In the genomic region with DNA sequence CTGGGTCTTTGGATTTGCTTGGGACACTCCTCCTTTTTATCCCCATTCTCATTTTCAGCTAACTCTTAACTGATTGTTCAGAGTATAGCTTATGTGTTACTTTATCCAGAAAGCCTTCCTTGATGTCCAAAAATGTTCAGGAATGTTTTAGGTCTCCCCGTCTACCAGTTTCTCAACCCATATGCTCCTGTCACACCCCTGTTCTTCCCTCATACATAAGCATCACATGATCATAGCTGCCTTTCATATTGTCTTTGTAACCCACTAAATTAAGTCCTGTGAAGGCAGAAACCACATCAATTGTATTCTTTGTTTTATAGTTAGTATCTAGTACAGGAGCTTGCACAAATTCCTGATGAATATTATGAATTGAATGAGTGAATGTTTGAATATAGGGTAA, we compare ENCODE assay signal across 2 cellular contexts.
TF ChIP-seq lines count a peak whose summit lies in the region.

No MANE protein-coding gene starts in this region.

TF ChIP-seq in IMR-90, 13 proteins besides CTCF, POLR2A, EP300 and RAD21 (continued from another document):
- TF ChIP-seq MXI1 (IDR thresholded peaks at IDR 0.05; ENCODE audit: borderline replicate concordance, low read depth, low read length) = no peak
- TF ChIP-seq SMC3 (IDR thresholded peaks at IDR 0.05; ENCODE audit: low read depth, low read length) = no peak
- no peak for TF ChIP-seq CEBPB (IDR thresholded peaks at IDR 0.05; ENCODE audit: low read depth, low read length)
- TF ChIP-seq MAZ (IDR thresholded peaks at IDR 0.05; ENCODE audit: borderline replicate concordance, low read depth, low read length) = no peak
- TF ChIP-seq MAFK (IDR thresholded peaks at IDR 0.05; ENCODE audit: low read depth, low read length) = no peak
- no peak for TF ChIP-seq FOS (IDR thresholded peaks at IDR 0.05; ENCODE audit: low read depth, low read length)
- TF ChIP-seq NFE2L2 (IDR thresholded peaks at IDR 0.05; ENCODE audit: low read depth, low read length) = no peak
- TF ChIP-seq, protein P1, sequence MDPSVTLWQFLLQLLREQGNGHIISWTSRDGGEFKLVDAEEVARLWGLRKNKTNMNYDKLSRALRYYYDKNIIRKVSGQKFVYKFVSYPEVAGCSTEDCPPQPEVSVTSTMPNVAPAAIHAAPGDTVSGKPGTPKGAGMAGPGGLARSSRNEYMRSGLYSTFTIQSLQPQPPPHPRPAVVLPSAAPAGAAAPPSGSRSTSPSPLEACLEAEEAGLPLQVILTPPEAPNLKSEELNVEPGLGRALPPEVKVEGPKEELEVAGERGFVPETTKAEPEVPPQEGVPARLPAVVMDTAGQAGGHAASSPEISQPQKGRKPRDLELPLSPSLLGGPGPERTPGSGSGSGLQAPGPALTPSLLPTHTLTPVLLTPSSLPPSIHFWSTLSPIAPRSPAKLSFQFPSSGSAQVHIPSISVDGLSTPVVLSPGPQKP (IDR thresholded peaks at IDR 0.05; ENCODE audit: borderline replicate concordance, low read depth, low read length) = no peak

TF ChIP-seq in SK-N-SH treated with all-trans-retinoic acid at 6 μM for 48 hours, 23 proteins besides CTCF, POLR2A, EP300 and RAD21 (continued from another document):
- TF ChIP-seq, protein P2, sequence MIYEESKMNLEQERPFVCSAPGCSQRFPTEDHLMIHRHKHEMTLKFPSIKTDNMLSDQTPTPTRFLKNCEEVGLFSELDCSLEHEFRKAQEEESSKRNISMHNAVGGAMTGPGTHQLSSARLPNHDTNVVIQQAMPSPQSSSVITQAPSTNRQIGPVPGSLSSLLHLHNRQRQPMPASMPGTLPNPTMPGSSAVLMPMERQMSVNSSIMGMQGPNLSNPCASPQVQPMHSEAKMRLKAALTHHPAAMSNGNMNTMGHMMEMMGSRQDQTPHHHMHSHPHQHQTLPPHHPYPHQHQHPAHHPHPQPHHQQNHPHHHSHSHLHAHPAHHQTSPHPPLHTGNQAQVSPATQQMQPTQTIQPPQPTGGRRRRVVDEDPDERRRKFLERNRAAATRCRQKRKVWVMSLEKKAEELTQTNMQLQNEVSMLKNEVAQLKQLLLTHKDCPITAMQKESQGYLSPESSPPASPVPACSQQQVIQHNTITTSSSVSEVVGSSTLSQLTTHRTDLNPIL (CRISPR knock-in tag; IDR thresholded peaks at IDR 0.05; ENCODE audit: low read depth) = no peak
- TF ChIP-seq OSR1 (CRISPR knock-in tag; IDR thresholded peaks at IDR 0.05) = no peak
- TF ChIP-seq ARNTL (CRISPR knock-in tag; IDR thresholded peaks at IDR 0.05; ENCODE audit: borderline replicate concordance, low read depth) = no peak
- TF ChIP-seq PPARA (CRISPR knock-in tag; IDR thresholded peaks at IDR 0.05; ENCODE audit: borderline replicate concordance) = no peak
- no peak for TF ChIP-seq ZNF8 (CRISPR knock-in tag; IDR thresholded peaks at IDR 0.05)
- no peak for TF ChIP-seq RARB (CRISPR knock-in tag; IDR thresholded peaks at IDR 0.05)
- no peak for TF ChIP-seq ISL1 (CRISPR knock-in tag; IDR thresholded peaks at IDR 0.05)
- no peak for TF ChIP-seq TCF4 (CRISPR knock-in tag; IDR thresholded peaks at IDR 0.05; ENCODE audit: borderline replicate concordance)
- no peak for TF ChIP-seq ZNF70 (CRISPR knock-in tag; IDR thresholded peaks at IDR 0.05)
- no peak for TF ChIP-seq BACH2 (CRISPR knock-in tag; IDR thresholded peaks at IDR 0.05; ENCODE audit: borderline replicate concordance)
- no peak for TF ChIP-seq ESRRG (CRISPR knock-in tag; IDR thresholded peaks at IDR 0.05)
- TF ChIP-seq, protein P3, sequence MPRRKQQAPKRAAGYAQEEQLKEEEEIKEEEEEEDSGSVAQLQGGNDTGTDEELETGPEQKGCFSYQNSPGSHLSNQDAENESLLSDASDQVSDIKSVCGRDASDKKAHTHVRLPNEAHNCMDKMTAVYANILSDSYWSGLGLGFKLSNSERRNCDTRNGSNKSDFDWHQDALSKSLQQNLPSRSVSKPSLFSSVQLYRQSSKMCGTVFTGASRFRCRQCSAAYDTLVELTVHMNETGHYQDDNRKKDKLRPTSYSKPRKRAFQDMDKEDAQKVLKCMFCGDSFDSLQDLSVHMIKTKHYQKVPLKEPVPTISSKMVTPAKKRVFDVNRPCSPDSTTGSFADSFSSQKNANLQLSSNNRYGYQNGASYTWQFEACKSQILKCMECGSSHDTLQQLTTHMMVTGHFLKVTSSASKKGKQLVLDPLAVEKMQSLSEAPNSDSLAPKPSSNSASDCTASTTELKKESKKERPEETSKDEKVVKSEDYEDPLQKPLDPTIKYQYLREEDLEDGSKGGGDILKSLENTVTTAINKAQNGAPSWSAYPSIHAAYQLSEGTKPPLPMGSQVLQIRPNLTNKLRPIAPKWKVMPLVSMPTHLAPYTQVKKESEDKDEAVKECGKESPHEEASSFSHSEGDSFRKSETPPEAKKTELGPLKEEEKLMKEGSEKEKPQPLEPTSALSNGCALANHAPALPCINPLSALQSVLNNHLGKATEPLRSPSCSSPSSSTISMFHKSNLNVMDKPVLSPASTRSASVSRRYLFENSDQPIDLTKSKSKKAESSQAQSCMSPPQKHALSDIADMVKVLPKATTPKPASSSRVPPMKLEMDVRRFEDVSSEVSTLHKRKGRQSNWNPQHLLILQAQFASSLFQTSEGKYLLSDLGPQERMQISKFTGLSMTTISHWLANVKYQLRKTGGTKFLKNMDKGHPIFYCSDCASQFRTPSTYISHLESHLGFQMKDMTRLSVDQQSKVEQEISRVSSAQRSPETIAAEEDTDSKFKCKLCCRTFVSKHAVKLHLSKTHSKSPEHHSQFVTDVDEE (CRISPR knock-in tag; IDR thresholded peaks at IDR 0.05) = no peak
- TF ChIP-seq, protein P4, sequence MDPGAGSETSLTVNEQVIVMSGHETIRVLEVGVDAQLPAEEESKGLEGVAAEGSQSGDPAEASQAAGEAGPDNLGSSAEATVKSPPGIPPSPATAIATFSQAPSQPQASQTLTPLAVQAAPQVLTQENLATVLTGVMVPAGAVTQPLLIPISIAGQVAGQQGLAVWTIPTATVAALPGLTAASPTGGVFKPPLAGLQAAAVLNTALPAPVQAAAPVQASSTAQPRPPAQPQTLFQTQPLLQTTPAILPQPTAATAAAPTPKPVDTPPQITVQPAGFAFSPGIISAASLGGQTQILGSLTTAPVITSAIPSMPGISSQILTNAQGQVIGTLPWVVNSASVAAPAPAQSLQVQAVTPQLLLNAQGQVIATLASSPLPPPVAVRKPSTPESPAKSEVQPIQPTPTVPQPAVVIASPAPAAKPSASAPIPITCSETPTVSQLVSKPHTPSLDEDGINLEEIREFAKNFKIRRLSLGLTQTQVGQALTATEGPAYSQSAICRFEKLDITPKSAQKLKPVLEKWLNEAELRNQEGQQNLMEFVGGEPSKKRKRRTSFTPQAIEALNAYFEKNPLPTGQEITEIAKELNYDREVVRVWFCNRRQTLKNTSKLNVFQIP (CRISPR knock-in tag; IDR thresholded peaks at IDR 0.05; ENCODE audit: borderline replicate concordance, low read depth) = no peak
- no peak for TF ChIP-seq ZNF565 (CRISPR knock-in tag; conservative IDR thresholded peaks at IDR 0.05; ENCODE audit: low read depth)
- TF ChIP-seq, protein P5, sequence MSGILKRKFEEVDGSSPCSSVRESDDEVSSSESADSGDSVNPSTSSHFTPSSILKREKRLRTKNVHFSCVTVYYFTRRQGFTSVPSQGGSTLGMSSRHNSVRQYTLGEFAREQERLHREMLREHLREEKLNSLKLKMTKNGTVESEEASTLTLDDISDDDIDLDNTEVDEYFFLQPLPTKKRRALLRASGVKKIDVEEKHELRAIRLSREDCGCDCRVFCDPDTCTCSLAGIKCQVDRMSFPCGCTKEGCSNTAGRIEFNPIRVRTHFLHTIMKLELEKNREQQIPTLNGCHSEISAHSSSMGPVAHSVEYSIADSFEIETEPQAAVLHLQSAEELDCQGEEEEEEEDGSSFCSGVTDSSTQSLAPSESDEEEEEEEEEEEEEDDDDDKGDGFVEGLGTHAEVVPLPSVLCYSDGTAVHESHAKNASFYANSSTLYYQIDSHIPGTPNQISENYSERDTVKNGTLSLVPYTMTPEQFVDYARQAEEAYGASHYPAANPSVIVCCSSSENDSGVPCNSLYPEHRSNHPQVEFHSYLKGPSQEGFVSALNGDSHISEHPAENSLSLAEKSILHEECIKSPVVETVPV (CRISPR knock-in tag; IDR thresholded peaks at IDR 0.05) = no peak
- TF ChIP-seq ZFP3 (CRISPR knock-in tag; IDR thresholded peaks at IDR 0.05) = no peak
- no peak for TF ChIP-seq CSDC2 (CRISPR knock-in tag; IDR thresholded peaks at IDR 0.05)
